In genomic region chr6:130020892-130021483, GRCh38 we compare ENCODE assay signal across 8 cellular contexts. TPM values are rescaled to one million over a fixed set of nuclear protein-coding genes. Genes with fewer than 3 reads are reported as not detected.
A peak's percentile ranks its signal among the peaks of the same experiment; 100 is the strongest.
DNase-seq lines count a peak whose midpoint lies in the region; ATAC-seq and TF ChIP-seq lines count a peak whose summit lies in the region.

No MANE protein-coding gene starts in this region.

- DNase-seq in COLO668 (lab: John Stamatoyannopoulos, UW; ENCODE audit: unreplicated experiment) (peak; percentile 38), HK-2 (ENCODE audit: unreplicated experiment) (peak; percentile 72), NOMO-1 treated with dmso at 0.1 percent for 144 hours (lab: John Stamatoyannopoulos, UW; ENCODE audit: unreplicated experiment) (peak; percentile 89), epithelial cell of esophagus (ENCODE audit: low read depth) (peak; percentile 91)
- peak; percentile 74 for DNase-seq in activated CD8-positive, alpha-beta memory T cell treated with anti-CD3 and anti-CD28 coated beads, Interleukin-2, amount 50 U/mL, for 4 hours
- DNase-seq in stimulated activated CD8-positive, alpha-beta memory T cell treated with anti-CD3 and anti-CD28 coated beads, Interleukin-2, amount 100 ng/mL, for 48 hours (ENCODE audit: low read depth in 2 of 2), result peak; percentile 27 to 50

- peak; percentile 89 for TF ChIP-seq CTCF in epithelial cell of esophagus (IDR thresholded peaks at IDR 0.05; ENCODE audit: insufficient read depth, low read depth, low read length, missing control alignments)

- H3K4me3 ChIP-seq in epithelial cell of esophagus (ENCODE audit: low read length) (peak overlapping the region; percentile 74), mononuclear cell (ENCODE audit: low read length) (peak overlapping the region; percentile 61)

- peak; percentile 53 for ATAC-seq in GM19463 (IDR thresholded peaks at IDR 0.05; ENCODE audit: unreplicated experiment)

- H3K9me3 ChIP-seq in mononuclear cell (ENCODE audit: low read depth, low read length), result no peaks in the 10 kb centered on the region

- peaks cover 12% of the 10 kb centered on the region for H3K4me1 ChIP-seq in mononuclear cell (ENCODE audit: insufficient read depth, low read length)

- no peaks in the 10 kb centered on the region for H3K27me3 ChIP-seq in mononuclear cell (ENCODE audit: insufficient read depth, low read length)

RNA-seq across cellular contexts. Expression of gene L3MBTL3, which starts 2.6 kb away (rescaled TPM):
- 41.2 TPM for total RNA-seq in mononuclear cell

Comparison
In these comparisons a context has a peak if more than half of its experiments do, and no peak if none do; other contexts are left out.
1. Peak in every context shown above with its lines: DNase-seq, ATAC-seq and H3K4me3 ChIP-seq.
2. DNase-seq: peak in every context shown above with its lines; median percentile 91 in epithelial cell of esophagus; 89 in NOMO-1 treated with dmso at 0.1 percent for 144 hours; 74 in activated CD8-positive, alpha-beta memory T cell treated with anti-CD3 and anti-CD28 coated beads, Interleukin-2, amount 50 U/mL, for 4 hours; 72 in HK-2; 38 in stimulated activated CD8-positive, alpha-beta memory T cell treated with anti-CD3 and anti-CD28 coated beads, Interleukin-2, amount 100 ng/mL, for 48 hours; 38 in COLO668.